Comparison of ENCODE assay signal across 30 cellular contexts in genomic region chr6:90253631-90254030, GRCh38. TPM values are rescaled to one million over a fixed set of nuclear protein-coding genes. Genes with fewer than 3 reads are reported as not detected.
DNase-seq lines count a peak whose midpoint lies in the region; ATAC-seq and TF ChIP-seq lines count a peak whose summit lies in the region.
"Had no signal": no experiment of that assay in that cellular context is flagged by ENCODE, and none has a peak within 500 bp of the region (broad histone marks: within the 10 kb centered on the region; RNA-seq: fewer than 3 reads in every experiment).

No MANE protein-coding gene starts in this region.

- intact Hi-C loops in activated CD8-positive, alpha-beta T cell treated with anti-CD3 and anti-CD28 coated beads for 36 hours (cut with micrococcal nuclease): loop anchor here (2.0 to 5.0 kb wide), 2 partner anchors 13 to 36 kb away; no protein-coding TSS in a partner anchor
- intact Hi-C loops in naive thymus-derived CD4-positive, alpha-beta T cell (cut with micrococcal nuclease): loop anchor here in 1 of 2 donors (1.0 to 2.0 kb wide), 2 partner anchors 13 to 31 kb away; no protein-coding TSS in a partner anchor
- intact Hi-C loops in upper lobe of right lung (cut with DNase I): no loop called here

- ATAC-seq in activated CD8-positive, alpha-beta T cell treated with anti-CD3 and anti-CD28 coated beads for 36 hours: no peak
- no peak for ATAC-seq in activated CD8-positive, alpha-beta T cell treated with anti-CD3 and anti-CD28 coated beads, Interleukin-2, amount 10 ng/mL, durations not matched to agents 7 days and 5 days
- no peak for ATAC-seq in naive thymus-derived CD4-positive, alpha-beta T cell
- ATAC-seq in upper lobe of right lung (no peak), HG02973 (IDR thresholded peaks at IDR 0.05; ENCODE audit: unreplicated experiment) (no peak)
- ATAC-seq: left cardiac atrium; mucosa of descending colon; stimulated activated effector memory CD8-positive, alpha-beta T cell treated with anti-CD3 and anti-CD28 coated beads, Interleukin-12 subunit alpha, Interleukin-12 subunit beta, amount 100 ng/mL, for 72 hours had no signal

- no peak for TF ChIP-seq CTCF in activated CD8-positive, alpha-beta T cell treated with anti-CD3 and anti-CD28 coated beads for 36 hours (IDR thresholded peaks at IDR 0.05)
- TF ChIP-seq CTCF in KMS-11 (conservative IDR thresholded peaks at IDR 0.05; ENCODE audit: low read depth, low read length) (no peak), upper lobe of right lung (IDR thresholded peaks at IDR 0.05) (no peak), WERI-Rb-1 (IDR thresholded peaks at IDR 0.05; ENCODE audit: low read depth, low read length) (no peak)

- no peaks in the 10 kb centered on the region for H3K36me3 ChIP-seq in KMS-11 (ENCODE audit: insufficient read depth)
- peaks cover 0 to 4% (median 0%) of the 10 kb centered on the region in 3 experiments for H3K36me3 ChIP-seq in naive thymus-derived CD4-positive, alpha-beta T cell (ENCODE audit: control insufficient read depth in 2 of 3, insufficient read depth in 3 of 3, low read length in 3 of 3)
- no peaks in the 10 kb centered on the region for H3K36me3 ChIP-seq in upper lobe of right lung
- H3K36me3 ChIP-seq in WERI-Rb-1: no peaks in the 10 kb centered on the region
- H3K36me3 ChIP-seq: ascending aorta, cardiac muscle cell, colonic mucosa had no signal

- no peak overlapping the region for H3K9ac ChIP-seq in KMS-11
- H3K9ac ChIP-seq: GM23248 had no signal

- H3K79me2 ChIP-seq in KMS-11 (ENCODE audit: insufficient read depth, low read depth): no peaks in the 10 kb centered on the region

- no peak for DNase-seq in activated CD8-positive, alpha-beta T cell treated with anti-CD3 and anti-CD28 coated beads for 36 hours
- DNase-seq in activated CD8-positive, alpha-beta T cell treated with anti-CD3 and anti-CD28 coated beads, Interleukin-2, amount 10 ng/mL, durations not matched to agents 7 days and 5 days: no peak
- no peak for DNase-seq in activated naive CD8-positive, alpha-beta T cell treated with anti-CD3 and anti-CD28 coated beads for 36 hours
- no peak for DNase-seq in naive thymus-derived CD4-positive, alpha-beta T cell
- no peak for DNase-seq in upper lobe of right lung
- DNase-seq in WERI-Rb-1: no peak
- DNase-seq: activated CD8-positive, alpha-beta memory T cell treated with anti-CD3 and anti-CD28 coated beads, Interleukin-2, amount 50 U/mL, for 48 hours; activated gamma-delta T cell treated with Interleukin-2 at 50 U/mL for 16 hours; CD4-positive, CD25-positive, alpha-beta regulatory T cell; colonic mucosa; effector CD4-positive, alpha-beta T cell; EL; GM23248; hypothalamus; left cardiac atrium; mucosa of descending colon; NCI-H2107; NCI-H446; NCI-H748 treated with DMSO at 0.1 percent for 48 hours; nephron progenitor cell; SIG-M5; T-helper 9 cell; testis had no signal

- H3K27ac ChIP-seq in KMS-11 (no peak overlapping the region; the same call in 1 of the 2 replicates), upper lobe of right lung (no peak overlapping the region), WERI-Rb-1 (no peak overlapping the region)
- H3K27ac ChIP-seq in naive thymus-derived CD4-positive, alpha-beta T cell (ENCODE audit: low read depth, low read length): peak overlapping the region; percentile 38
- H3K27ac ChIP-seq: ascending aorta, cardiac muscle cell, colonic mucosa, GM23248, testis, VCaP had no signal

- no peaks in the 10 kb centered on the region for H3K9me3 ChIP-seq in naive thymus-derived CD4-positive, alpha-beta T cell (ENCODE audit: control insufficient read depth in 2 of 3, low read length in 3 of 3)
- H3K9me3 ChIP-seq in upper lobe of right lung (no peaks in the 10 kb centered on the region), WERI-Rb-1 (ENCODE audit: severe bottlenecking) (no peaks in the 10 kb centered on the region)
- H3K9me3 ChIP-seq: ascending aorta, colonic mucosa, mucosa of descending colon, testis had no signal

- H3K27ac Mint-ChIP-seq in activated CD8-positive, alpha-beta T cell treated with anti-CD3 and anti-CD28 coated beads for 36 hours: peak overlapping the region; percentile 90
- H3K27ac Mint-ChIP-seq in activated CD8-positive, alpha-beta T cell treated with anti-CD3 and anti-CD28 coated beads, Interleukin-2, amount 10 ng/mL, durations not matched to agents 7 days and 5 days: no peak overlapping the region
- H3K27ac Mint-ChIP-seq in activated naive CD8-positive, alpha-beta T cell treated with anti-CD3 and anti-CD28 coated beads for 36 hours: peak overlapping the region; percentile 90
- peak overlapping the region in 8 of 9 donors; percentile 49 to 98 (median 88) for H3K27ac Mint-ChIP-seq in naive thymus-derived CD4-positive, alpha-beta T cell
- H3K27ac Mint-ChIP-seq: nephron progenitor cell; stimulated activated effector memory CD8-positive, alpha-beta T cell treated with anti-CD3 and anti-CD28 coated beads, Interleukin-12 subunit alpha, Interleukin-12 subunit beta, amount 100 ng/mL, for 72 hours had no signal

- H4K20me1 ChIP-seq in KMS-11 (ENCODE audit: insufficient read depth): no peaks in the 10 kb centered on the region

- POLR2A ChIA-PET in activated CD8-positive, alpha-beta T cell treated with anti-CD3 and anti-CD28 coated beads for 36 hours (lab: Charles Lee): interaction anchor here (1.1 to 1.3 kb wide), 4 partner anchors 11 to 20 kb away, joined by 3 to 5 read pairs (median 4); no protein-coding TSS in a partner anchor
- POLR2A ChIA-PET in activated CD8-positive, alpha-beta T cell treated with anti-CD3 and anti-CD28 coated beads, Interleukin-2, amount 10 ng/mL, durations not matched to agents 7 days and 5 days (lab: Charles Lee): interaction anchor here (1.2 kb wide), 1 partner anchor 65 kb away, joined by 3 read pairs; no protein-coding TSS in a partner anchor
- POLR2A ChIA-PET in naive thymus-derived CD4-positive, alpha-beta T cell (lab: Charles Lee): interaction anchor here (0.7 to 1.6 kb wide), 5 partner anchors 11 to 38 kb away, joined by 3 to 10 read pairs (median 4); no protein-coding TSS in a partner anchor

- peak overlapping the region; percentile 13; the same call in 1 of the 2 replicates for H3K4me2 ChIP-seq in KMS-11

- H3K27me3 ChIP-seq in KMS-11 (ENCODE audit: insufficient read depth, low read depth) (no peaks in the 10 kb centered on the region), upper lobe of right lung (no peaks in the 10 kb centered on the region), WERI-Rb-1 (ENCODE audit: insufficient read depth, low read depth, severe bottlenecking) (no peaks in the 10 kb centered on the region)
- H3K27me3 ChIP-seq in naive thymus-derived CD4-positive, alpha-beta T cell (ENCODE audit: control insufficient read depth in 2 of 2, insufficient read depth in 2 of 2, low read length in 2 of 2): no peaks in the 10 kb centered on the region
- H3K27me3 ChIP-seq: ascending aorta, cardiac muscle cell, colonic mucosa, testis had no signal

- H3K4me1 ChIP-seq in KMS-11 (ENCODE audit: low read depth, poor library complexity, severe bottlenecking) (peaks cover 52% of the 10 kb centered on the region), upper lobe of right lung (no peaks in the 10 kb centered on the region)
- H3K4me1 ChIP-seq in naive thymus-derived CD4-positive, alpha-beta T cell (ENCODE audit: control insufficient read depth in 2 of 2, insufficient read depth in 2 of 2, low read length in 2 of 2): peaks cover 0 to 65% of the 10 kb centered on the region in 2 donors
- H3K4me1 ChIP-seq: colonic mucosa, testis had no signal

- no peak overlapping the region for H3K4me3 ChIP-seq in KMS-11 (IDR thresholded peaks at IDR 0.05; ENCODE audit: insufficient read depth, low read depth, low read length)
- no peak overlapping the region for H3K4me3 ChIP-seq in naive thymus-derived CD4-positive, alpha-beta T cell (ENCODE audit: low read length)
- H3K4me3 ChIP-seq in upper lobe of right lung: no peak overlapping the region
- H3K4me3 ChIP-seq in WERI-Rb-1 (ENCODE audit: low read depth, low read length): no peak overlapping the region
- H3K4me3 ChIP-seq: ascending aorta, cardiac muscle cell, colonic mucosa, GM23248, lung, mucosa of descending colon, testis had no signal

- H3K4me3 Mint-ChIP-seq in activated CD8-positive, alpha-beta T cell treated with anti-CD3 and anti-CD28 coated beads for 36 hours: no peak overlapping the region
- H3K4me3 Mint-ChIP-seq in activated CD8-positive, alpha-beta T cell treated with anti-CD3 and anti-CD28 coated beads, Interleukin-2, amount 10 ng/mL, durations not matched to agents 7 days and 5 days: no peak overlapping the region
- no peak overlapping the region for H3K4me3 Mint-ChIP-seq in activated naive CD8-positive, alpha-beta T cell treated with anti-CD3 and anti-CD28 coated beads for 36 hours
- peak overlapping the region in 5 of 10 donors; percentile 6 to 71 (median 50) for H3K4me3 Mint-ChIP-seq in naive thymus-derived CD4-positive, alpha-beta T cell
- H3K4me3 Mint-ChIP-seq: CD4-positive, CD25-positive, alpha-beta regulatory T cell; nephron progenitor cell; stimulated activated effector memory CD8-positive, alpha-beta T cell treated with anti-CD3 and anti-CD28 coated beads, Interleukin-12 subunit alpha, Interleukin-12 subunit beta, amount 100 ng/mL, for 72 hours had no signal

- peaks cover 73% of the 10 kb centered on the region for H3K36me3 Mint-ChIP-seq in activated CD8-positive, alpha-beta T cell treated with anti-CD3 and anti-CD28 coated beads for 36 hours (ENCODE audit: low read depth)
- H3K36me3 Mint-ChIP-seq in activated CD8-positive, alpha-beta T cell treated with anti-CD3 and anti-CD28 coated beads, Interleukin-2, amount 10 ng/mL, durations not matched to agents 7 days and 5 days (ENCODE audit: low read depth): peaks cover 78% of the 10 kb centered on the region
- peaks cover 68% of the 10 kb centered on the region for H3K36me3 Mint-ChIP-seq in activated naive CD8-positive, alpha-beta T cell treated with anti-CD3 and anti-CD28 coated beads for 36 hours
- peaks cover 20 to 56% (median 45%) of the 10 kb centered on the region in 5 donors for H3K36me3 Mint-ChIP-seq in naive thymus-derived CD4-positive, alpha-beta T cell

- CTCF ChIA-PET in activated CD8-positive, alpha-beta T cell treated with anti-CD3 and anti-CD28 coated beads for 36 hours (lab: Charles Lee): interaction anchor here (1.0 to 1.8 kb wide), 4 partner anchors 19 to 40 kb away, joined by 3 to 5 read pairs (median 4); no protein-coding TSS in a partner anchor
- CTCF ChIA-PET in activated CD8-positive, alpha-beta T cell treated with anti-CD3 and anti-CD28 coated beads, Interleukin-2, amount 10 ng/mL, durations not matched to agents 7 days and 5 days (lab: Charles Lee): interaction anchor here (0.9 to 3.3 kb wide), 8 partner anchors 9 to 226 kb away, joined by 3 to 16 read pairs (median 4); no protein-coding TSS in a partner anchor
- CTCF ChIA-PET in naive thymus-derived CD4-positive, alpha-beta T cell (lab: Charles Lee): interaction anchor here (0.6 to 1.4 kb wide), 4 partner anchors 9 to 103 kb away, joined by 3 to 5 read pairs (median 4); no protein-coding TSS in a partner anchor

- H3K4me1 Mint-ChIP-seq in activated CD8-positive, alpha-beta T cell treated with anti-CD3 and anti-CD28 coated beads for 36 hours (ENCODE audit: low read depth): peaks cover 86% of the 10 kb centered on the region
- H3K4me1 Mint-ChIP-seq in activated CD8-positive, alpha-beta T cell treated with anti-CD3 and anti-CD28 coated beads, Interleukin-2, amount 10 ng/mL, durations not matched to agents 7 days and 5 days (ENCODE audit: low read depth): peaks cover 87% of the 10 kb centered on the region
- H3K4me1 Mint-ChIP-seq in activated naive CD8-positive, alpha-beta T cell treated with anti-CD3 and anti-CD28 coated beads for 36 hours: peaks cover 88% of the 10 kb centered on the region
- peaks cover 36 to 97% (median 94%) of the 10 kb centered on the region in 7 donors for H3K4me1 Mint-ChIP-seq in naive thymus-derived CD4-positive, alpha-beta T cell

- no peak overlapping the region for H2AFZ ChIP-seq in KMS-11 (ENCODE audit: low read depth)
- H2AFZ ChIP-seq: GM23248 had no signal

- H3K9me3 Mint-ChIP-seq in activated CD8-positive, alpha-beta T cell treated with anti-CD3 and anti-CD28 coated beads for 36 hours: peaks cover 20% of the 10 kb centered on the region
- peaks cover 17% of the 10 kb centered on the region for H3K9me3 Mint-ChIP-seq in activated CD8-positive, alpha-beta T cell treated with anti-CD3 and anti-CD28 coated beads, Interleukin-2, amount 10 ng/mL, durations not matched to agents 7 days and 5 days (ENCODE audit: insufficient read depth)
- H3K9me3 Mint-ChIP-seq in activated naive CD8-positive, alpha-beta T cell treated with anti-CD3 and anti-CD28 coated beads for 36 hours: peaks cover 29% of the 10 kb centered on the region
- H3K9me3 Mint-ChIP-seq in naive thymus-derived CD4-positive, alpha-beta T cell: peaks cover 0 to 17% (median 7%) of the 10 kb centered on the region in 11 donors

- H3K27me3 Mint-ChIP-seq in activated CD8-positive, alpha-beta T cell treated with anti-CD3 and anti-CD28 coated beads for 36 hours: no peaks in the 10 kb centered on the region
- H3K27me3 Mint-ChIP-seq in activated CD8-positive, alpha-beta T cell treated with anti-CD3 and anti-CD28 coated beads, Interleukin-2, amount 10 ng/mL, durations not matched to agents 7 days and 5 days (ENCODE audit: low read depth): no peaks in the 10 kb centered on the region
- no peaks in the 10 kb centered on the region for H3K27me3 Mint-ChIP-seq in activated naive CD8-positive, alpha-beta T cell treated with anti-CD3 and anti-CD28 coated beads for 36 hours
- H3K27me3 Mint-ChIP-seq in naive thymus-derived CD4-positive, alpha-beta T cell: no peaks in the 10 kb centered on the region
- H3K27me3 Mint-ChIP-seq: CD4-positive, CD25-positive, alpha-beta regulatory T cell had no signal

RNA-seq across cellular contexts. Expression of gene BACH2, which starts 43.0 kb away (rescaled TPM):
- 10 to 100 TPM; 60.7 to 66.9 TPM for total RNA-seq in activated CD8-positive, alpha-beta T cell treated with anti-CD3 and anti-CD28 coated beads for 36 hours
- 10 to 100 TPM; 61.3 to 70.9 TPM for total RNA-seq in activated CD8-positive, alpha-beta T cell treated with anti-CD3 and anti-CD28 coated beads, Interleukin-2, amount 10 ng/mL, durations not matched to agents 7 days and 5 days
- total RNA-seq in activated naive CD8-positive, alpha-beta T cell treated with anti-CD3 and anti-CD28 coated beads for 36 hours: 10 to 100 TPM; 73.1 to 78.0 TPM
- total RNA-seq in naive thymus-derived CD4-positive, alpha-beta T cell: 100 to 1,000 TPM in 4 of 5 experiments, 10 to 100 TPM in 1; 33.0 to 193 (median 133) TPM
- 10 to 100 TPM; 24.8 to 26.5 TPM for polyA plus RNA-seq in naive thymus-derived CD4-positive, alpha-beta T cell
- total RNA-seq in upper lobe of right lung: 4.9 TPM
- polyA plus RNA-seq: GM23248 had no signal
